In the genomic region with DNA sequence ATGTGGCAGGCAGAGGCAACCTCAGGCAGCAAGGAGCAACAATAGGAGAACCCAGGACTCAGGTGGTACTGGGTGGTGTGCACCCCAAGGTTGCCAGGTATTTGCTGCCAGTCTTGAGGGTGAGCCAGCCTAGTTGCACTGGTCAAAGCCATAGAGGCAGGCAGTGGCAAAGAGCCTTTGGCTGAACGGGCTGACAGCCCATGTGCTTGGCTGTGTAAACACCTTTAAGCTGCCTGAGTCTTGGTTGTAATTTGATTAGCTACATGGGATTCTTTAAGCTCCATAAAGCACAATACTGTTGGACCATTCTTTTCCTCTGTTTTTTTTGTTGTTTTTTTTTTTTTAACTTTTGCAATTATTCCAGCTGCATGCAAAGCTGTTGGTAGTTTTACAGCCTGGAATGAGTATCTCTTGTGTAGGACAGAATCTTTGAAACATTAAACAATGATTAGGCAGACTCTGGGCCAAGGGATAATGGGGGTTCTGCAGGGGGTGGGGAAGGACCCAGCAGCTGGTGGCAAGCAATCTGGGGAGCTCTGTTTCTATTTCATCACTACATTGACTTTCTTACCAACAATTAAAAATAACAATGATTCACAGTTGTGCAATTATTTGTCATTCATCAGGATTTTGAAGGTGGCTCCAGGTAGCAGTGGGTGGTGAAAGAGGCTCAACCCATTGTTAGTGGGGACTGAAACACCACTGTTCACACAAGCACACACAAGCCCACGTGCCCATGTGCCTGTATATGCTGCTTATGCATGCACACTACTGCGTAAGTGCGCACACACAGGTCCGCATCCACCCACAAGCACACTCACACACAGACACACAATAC, we compare ENCODE assay signal across 15 cellular contexts.
A peak's percentile ranks its signal among the peaks of the same experiment; 100 is the strongest.
DNase-seq lines count a peak whose midpoint lies in the region; ATAC-seq, FAIRE-seq and TF ChIP-seq lines count a peak whose summit lies in the region.
"Had no signal": no experiment of that assay in that cellular context is flagged by ENCODE, and none has a peak within 500 bp of the region (broad histone marks: within the 10 kb centered on the region; RNA-seq: fewer than 3 reads in every experiment).

No MANE protein-coding gene starts in this region.

- in situ Hi-C loops in G401 (cut with HindIII; ENCODE audit: low sequenced_read_pairs): no loop called here

- ATAC-seq in GM18511 (IDR thresholded peaks at IDR 0.05; ENCODE audit: unreplicated experiment): no peak
- ATAC-seq: Panc1 had no signal

- no peak for FAIRE-seq in GM12892 (lab: Jason Lieb, UNC)

- peak overlapping the region; percentile 32 for H3K27ac ChIP-seq in VCaP
- H3K27ac ChIP-seq: coronary artery, thoracic aorta had no signal

- DNase-seq in G401 (ENCODE audit: low spot score) (peak; percentile 64), NCI-H1092 treated with DMSO at 0.1 percent for 48 hours (lab: John Stamatoyannopoulos, UW) (peak; percentile 41), left kidney (ENCODE audit: low read depth, low spot score) (peak; percentile 79), UCSD-AML1 (lab: John Stamatoyannopoulos, UW; ENCODE audit: unreplicated experiment) (no peak), D341Med (ENCODE audit: low spot score) (no peak), GM12892 (ENCODE audit: insufficient read length) (no peak)
- DNase-seq: activated gamma-delta T cell treated with Interleukin-2 at 50 U/mL for 16 hours; Calu3; NCI-H510A; stimulated activated CD4-positive, alpha-beta T cell treated with anti-CD3 and anti-CD28 coated beads, Interleukin-4, amount 100 ng/mL, for 24 hours had no signal

- no peak for TF ChIP-seq CTCF in VCaP (conservative IDR thresholded peaks at IDR 0.05)

- no peak for TF ChIP-seq POLR2A in GM12892 (IDR thresholded peaks at IDR 0.05; ENCODE audit: low read depth, low read length)

Comparison
In these comparisons a context has a peak if more than half of its experiments do, and no peak if none do; other contexts are left out.
1. DNase-seq: peak in G401 (single experiment), NCI-H1092 treated with DMSO at 0.1 percent for 48 hours (single experiment) and left kidney (single experiment); none in UCSD-AML1 (single experiment), D341Med (single experiment) and GM12892 (single experiment).